Comparison of ENCODE assay signal across 1 cellular context in genomic region chr7:129271500-129272355, GRCh38.
TF ChIP-seq lines count a peak whose summit lies in the region.

No MANE protein-coding gene starts in this region.

TF ChIP-seq in GM23338, 12 proteins besides CTCF, POLR2A, EP300 and RAD21 (continued from another document):
- TF ChIP-seq, protein P1, sequence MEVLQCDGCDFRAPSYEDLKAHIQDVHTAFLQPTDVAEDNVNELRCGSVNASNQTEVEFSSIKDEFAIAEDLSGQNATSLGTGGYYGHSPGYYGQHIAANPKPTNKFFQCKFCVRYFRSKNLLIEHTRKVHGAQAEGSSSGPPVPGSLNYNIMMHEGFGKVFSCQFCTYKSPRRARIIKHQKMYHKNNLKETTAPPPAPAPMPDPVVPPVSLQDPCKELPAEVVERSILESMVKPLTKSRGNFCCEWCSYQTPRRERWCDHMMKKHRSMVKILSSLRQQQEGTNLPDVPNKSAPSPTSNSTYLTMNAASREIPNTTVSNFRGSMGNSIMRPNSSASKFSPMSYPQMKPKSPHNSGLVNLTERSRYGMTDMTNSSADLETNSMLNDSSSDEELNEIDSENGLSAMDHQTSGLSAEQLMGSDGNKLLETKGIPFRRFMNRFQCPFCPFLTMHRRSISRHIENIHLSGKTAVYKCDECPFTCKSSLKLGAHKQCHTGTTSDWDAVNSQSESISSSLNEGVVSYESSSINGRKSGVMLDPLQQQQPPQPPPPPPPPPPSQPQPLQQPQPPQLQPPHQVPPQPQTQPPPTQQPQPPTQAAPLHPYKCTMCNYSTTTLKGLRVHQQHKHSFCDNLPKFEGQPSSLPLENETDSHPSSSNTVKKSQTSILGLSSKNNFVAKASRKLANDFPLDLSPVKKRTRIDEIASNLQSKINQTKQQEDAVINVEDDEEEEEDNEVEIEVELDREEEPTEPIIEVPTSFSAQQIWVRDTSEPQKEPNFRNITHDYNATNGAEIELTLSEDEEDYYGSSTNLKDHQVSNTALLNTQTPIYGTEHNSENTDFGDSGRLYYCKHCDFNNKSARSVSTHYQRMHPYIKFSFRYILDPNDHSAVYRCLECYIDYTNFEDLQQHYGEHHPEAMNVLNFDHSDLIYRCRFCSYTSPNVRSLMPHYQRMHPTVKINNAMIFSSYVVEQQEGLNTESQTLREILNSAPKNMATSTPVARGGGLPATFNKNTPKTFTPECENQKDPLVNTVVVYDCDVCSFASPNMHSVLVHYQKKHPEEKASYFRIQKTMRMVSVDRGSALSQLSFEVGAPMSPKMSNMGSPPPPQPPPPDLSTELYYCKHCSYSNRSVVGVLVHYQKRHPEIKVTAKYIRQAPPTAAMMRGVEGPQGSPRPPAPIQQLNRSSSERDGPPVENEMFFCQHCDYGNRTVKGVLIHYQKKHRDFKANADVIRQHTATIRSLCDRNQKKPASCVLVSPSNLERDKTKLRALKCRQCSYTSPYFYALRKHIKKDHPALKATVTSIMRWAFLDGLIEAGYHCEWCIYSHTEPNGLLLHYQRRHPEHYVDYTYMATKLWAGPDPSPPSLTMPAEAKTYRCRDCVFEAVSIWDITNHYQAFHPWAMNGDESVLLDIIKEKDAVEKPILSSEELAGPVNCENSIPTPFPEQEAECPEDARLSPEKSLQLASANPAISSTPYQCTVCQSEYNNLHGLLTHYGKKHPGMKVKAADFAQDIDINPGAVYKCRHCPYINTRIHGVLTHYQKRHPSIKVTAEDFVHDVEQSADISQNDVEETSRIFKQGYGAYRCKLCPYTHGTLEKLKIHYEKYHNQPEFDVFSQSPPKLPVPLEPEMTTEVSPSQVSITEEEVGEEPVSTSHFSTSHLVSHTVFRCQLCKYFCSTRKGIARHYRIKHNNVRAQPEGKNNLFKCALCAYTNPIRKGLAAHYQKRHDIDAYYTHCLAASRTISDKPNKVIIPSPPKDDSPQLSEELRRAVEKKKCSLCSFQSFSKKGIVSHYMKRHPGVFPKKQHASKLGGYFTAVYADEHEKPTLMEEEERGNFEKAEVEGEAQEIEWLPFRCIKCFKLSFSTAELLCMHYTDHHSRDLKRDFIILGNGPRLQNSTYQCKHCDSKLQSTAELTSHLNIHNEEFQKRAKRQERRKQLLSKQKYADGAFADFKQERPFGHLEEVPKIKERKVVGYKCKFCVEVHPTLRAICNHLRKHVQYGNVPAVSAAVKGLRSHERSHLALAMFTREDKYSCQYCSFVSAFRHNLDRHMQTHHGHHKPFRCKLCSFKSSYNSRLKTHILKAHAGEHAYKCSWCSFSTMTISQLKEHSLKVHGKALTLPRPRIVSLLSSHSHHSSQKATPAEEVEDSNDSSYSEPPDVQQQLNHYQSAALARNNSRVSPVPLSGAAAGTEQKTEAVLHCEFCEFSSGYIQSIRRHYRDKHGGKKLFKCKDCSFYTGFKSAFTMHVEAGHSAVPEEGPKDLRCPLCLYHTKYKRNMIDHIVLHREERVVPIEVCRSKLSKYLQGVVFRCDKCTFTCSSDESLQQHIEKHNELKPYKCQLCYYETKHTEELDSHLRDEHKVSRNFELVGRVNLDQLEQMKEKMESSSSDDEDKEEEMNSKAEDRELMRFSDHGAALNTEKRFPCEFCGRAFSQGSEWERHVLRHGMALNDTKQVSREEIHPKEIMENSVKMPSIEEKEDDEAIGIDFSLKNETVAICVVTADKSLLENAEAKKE (CRISPR knock-in tag; IDR thresholded peaks at IDR 0.05): no peak
TF ChIP-seq in GM23338: peak in this region for 0.
